ENCODE assay signal across 16 cellular contexts in the genomic region with DNA sequence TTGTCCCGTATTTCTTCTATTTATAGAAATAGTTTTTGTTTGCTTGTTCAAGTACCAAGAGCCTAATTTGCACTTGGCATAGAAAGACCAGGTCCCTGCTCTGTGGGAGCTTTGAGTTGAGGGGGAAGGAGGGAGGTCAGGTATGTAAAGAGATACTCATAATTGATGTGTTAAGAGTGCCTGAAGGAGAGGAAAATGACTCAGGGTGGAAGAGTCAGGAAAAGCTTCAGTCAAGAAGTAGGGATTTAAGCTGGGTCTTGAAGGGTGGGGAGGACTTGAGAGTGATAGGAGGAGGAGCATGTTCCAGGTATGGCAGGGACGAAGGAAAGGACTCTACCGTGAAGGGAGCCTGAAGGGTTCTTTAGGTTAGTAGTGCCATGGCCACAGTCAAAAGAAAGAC. TPM values are rescaled to one million over a fixed set of nuclear protein-coding genes. Genes with fewer than 3 reads are reported as not detected.
A peak's percentile ranks its signal among the peaks of the same experiment; 100 is the strongest.
DNase-seq lines count a peak whose midpoint lies in the region; ATAC-seq, FAIRE-seq and TF ChIP-seq lines count a peak whose summit lies in the region.
"Had no signal": no experiment of that assay in that cellular context is flagged by ENCODE, and none has a peak within 500 bp of the region (broad histone marks: within the 10 kb centered on the region; RNA-seq: fewer than 3 reads in every experiment).

No MANE protein-coding gene starts in this region.

- in situ Hi-C loops in ACHN (cut with HindIII; ENCODE audit: low pct_ligation_motif_present, low pct_unique_long_range_greater_than_20kb, low sequenced_read_pairs) = no loop called here

- peaks cover 11 to 38% (median 29%) of the 10 kb centered on the region in 4 donors for H3K4me1 Mint-ChIP-seq in CD4-positive, CD25-positive, alpha-beta regulatory T cell
- H3K4me1 Mint-ChIP-seq in WTC11 (no peaks in the 10 kb centered on the region), memory B cell (peaks cover 3% of the 10 kb centered on the region)

- FAIRE-seq in D721Med (lab: Jason Lieb, UNC) = no peak
- FAIRE-seq: GM12891 had no signal

- H3K4me1 ChIP-seq in CD4-positive, CD25-positive, alpha-beta regulatory T cell (ENCODE audit: control insufficient read depth, insufficient read depth, low read length, poor library complexity, severe bottlenecking) = peaks cover 10% of the 10 kb centered on the region

- H3K9me3 Mint-ChIP-seq in CD4-positive, CD25-positive, alpha-beta regulatory T cell = peaks cover 0 to 2% (median 0%) of the 10 kb centered on the region in 7 donors
- H3K9me3 Mint-ChIP-seq in WTC11 (no peaks in the 10 kb centered on the region), memory B cell (no peaks in the 10 kb centered on the region)
- H3K9me3 Mint-ChIP-seq: activated naive CD4-positive, alpha-beta T cell treated with anti-CD3 and anti-CD28 coated beads, Interleukin-2, amount 10 ng/mL, durations not matched to agents 7 days and 5 days; IgD-negative memory B cell; immature natural killer cell; stimulated activated naive CD8-positive, alpha-beta T cell treated with anti-CD3 and anti-CD28 coated beads, Interleukin-15, Interleukin-2, amounts not matched to agents 100 ng/mL and 50 ng/mL, for 24 hours had no signal

- no peaks in the 10 kb centered on the region for H3K27me3 ChIP-seq in CD4-positive, CD25-positive, alpha-beta regulatory T cell (ENCODE audit: control insufficient read depth, insufficient read depth, low read length)
- H3K27me3 ChIP-seq: BLaER1 treated with 17β-estradiol and CSF1 and Interleukin-3, amounts not matched to agents 10 nM and 100 nM had no signal

- H3K36me3 ChIP-seq in CD4-positive, CD25-positive, alpha-beta regulatory T cell (ENCODE audit: control insufficient read depth, insufficient read depth, low read length) = peaks cover 43% of the 10 kb centered on the region

- POLR2A ChIA-PET in WTC11 (lab: Charles Lee) = interaction anchor here (0.6 kb wide), 1 partner anchor 41 kb away, joined by 5 read pairs; no protein-coding TSS in a partner anchor

- ATAC-seq in CD4-positive, CD25-positive, alpha-beta regulatory T cell (ENCODE audit: low read depth in 2 of 2) = no peak
- ATAC-seq in WTC11 (no peak), memory B cell (ENCODE audit: low read depth) (no peak), HG03095 (IDR thresholded peaks at IDR 0.05; ENCODE audit: unreplicated experiment) (no peak)

- H3K9me3 ChIP-seq in CD4-positive, CD25-positive, alpha-beta regulatory T cell (ENCODE audit: control insufficient read depth in 2 of 2, low read length in 2 of 2) = no peaks in the 10 kb centered on the region
- H3K9me3 ChIP-seq: BLaER1 treated with 17β-estradiol and CSF1 and Interleukin-3, amounts not matched to agents 10 nM and 100 nM had no signal

- H3K4me3 ChIP-seq in CD4-positive, CD25-positive, alpha-beta regulatory T cell (ENCODE audit: low read depth, low read length) = no peak overlapping the region
- H3K4me3 ChIP-seq: BLaER1 treated with 17β-estradiol and CSF1 and Interleukin-3, amounts not matched to agents 10 nM and 100 nM had no signal

- H3K36me3 Mint-ChIP-seq in CD4-positive, CD25-positive, alpha-beta regulatory T cell = peaks cover 17% of the 10 kb centered on the region
- H3K36me3 Mint-ChIP-seq in WTC11 (peaks cover 53% of the 10 kb centered on the region), memory B cell (peaks cover 6% of the 10 kb centered on the region)

- peak overlapping the region; percentile 38 to 74 (median 70) for H3K27ac Mint-ChIP-seq in CD4-positive, CD25-positive, alpha-beta regulatory T cell
- H3K27ac Mint-ChIP-seq in WTC11 (peak overlapping the region; percentile 11), memory B cell (peak overlapping the region; percentile 35)
- H3K27ac Mint-ChIP-seq: activated naive CD4-positive, alpha-beta T cell treated with anti-CD3 and anti-CD28 coated beads, Interleukin-2, amount 10 ng/mL, durations not matched to agents 7 days and 5 days had no signal

- TF ChIP-seq CTCF in WTC11 (IDR thresholded peaks at IDR 0.05) (no peak), D721Med (IDR thresholded peaks at IDR 0.05; ENCODE audit: insufficient read depth, missing control alignments) (no peak)

- no peaks in the 10 kb centered on the region for H3K27me3 Mint-ChIP-seq in CD4-positive, CD25-positive, alpha-beta regulatory T cell
- H3K27me3 Mint-ChIP-seq in WTC11 (ENCODE audit: low read depth) = no peaks in the 10 kb centered on the region
- no peaks in the 10 kb centered on the region for H3K27me3 Mint-ChIP-seq in memory B cell
- H3K27me3 Mint-ChIP-seq: activated naive CD4-positive, alpha-beta T cell treated with anti-CD3 and anti-CD28 coated beads, Interleukin-2, amount 10 ng/mL, durations not matched to agents 7 days and 5 days; IgD-negative memory B cell; stimulated activated naive CD8-positive, alpha-beta T cell treated with anti-CD3 and anti-CD28 coated beads, Interleukin-15, Interleukin-2, amounts not matched to agents 100 ng/mL and 50 ng/mL, for 24 hours had no signal

- H3K27ac ChIP-seq in CD4-positive, CD25-positive, alpha-beta regulatory T cell (ENCODE audit: insufficient read depth, low read length, poor library complexity, severe bottlenecking) = no peak overlapping the region
- H3K27ac ChIP-seq: epithelial cell of prostate had no signal

- H3K4me3 Mint-ChIP-seq in CD4-positive, CD25-positive, alpha-beta regulatory T cell = no peak overlapping the region
- no peak overlapping the region for H3K4me3 Mint-ChIP-seq in WTC11
- no peak overlapping the region for H3K4me3 Mint-ChIP-seq in memory B cell
- H3K4me3 Mint-ChIP-seq: activated naive CD4-positive, alpha-beta T cell treated with anti-CD3 and anti-CD28 coated beads, Interleukin-2, amount 10 ng/mL, durations not matched to agents 7 days and 5 days; immature natural killer cell; stimulated activated naive CD8-positive, alpha-beta T cell treated with anti-CD3 and anti-CD28 coated beads, Interleukin-15, Interleukin-2, amounts not matched to agents 100 ng/mL and 50 ng/mL, for 24 hours had no signal

- DNase-seq in CD4-positive, CD25-positive, alpha-beta regulatory T cell = no peak
- DNase-seq in DMS79 (lab: John Stamatoyannopoulos, UW) (peak; percentile 81), WTC11 (ENCODE audit: low spot score) (no peak), memory B cell (ENCODE audit: low spot score in 2 of 2) (no peak), D721Med (ENCODE audit: insufficient read length, low spot score) (no peak), ACHN (no peak)
- DNase-seq: activated naive CD4-positive, alpha-beta T cell treated with anti-CD3 and anti-CD28 coated beads, Interleukin-2, amount 10 ng/mL, durations not matched to agents 7 days and 5 days; cerebellar nuclear complex; immature natural killer cell; NCI-H226 had no signal

- CTCF ChIA-PET in WTC11 (lab: Charles Lee) = no interaction called here

TF ChIP-seq in WTC11, 78 proteins besides CTCF, POLR2A, EP300 and RAD21 (continues in another document):
- TF ChIP-seq, protein P1, sequence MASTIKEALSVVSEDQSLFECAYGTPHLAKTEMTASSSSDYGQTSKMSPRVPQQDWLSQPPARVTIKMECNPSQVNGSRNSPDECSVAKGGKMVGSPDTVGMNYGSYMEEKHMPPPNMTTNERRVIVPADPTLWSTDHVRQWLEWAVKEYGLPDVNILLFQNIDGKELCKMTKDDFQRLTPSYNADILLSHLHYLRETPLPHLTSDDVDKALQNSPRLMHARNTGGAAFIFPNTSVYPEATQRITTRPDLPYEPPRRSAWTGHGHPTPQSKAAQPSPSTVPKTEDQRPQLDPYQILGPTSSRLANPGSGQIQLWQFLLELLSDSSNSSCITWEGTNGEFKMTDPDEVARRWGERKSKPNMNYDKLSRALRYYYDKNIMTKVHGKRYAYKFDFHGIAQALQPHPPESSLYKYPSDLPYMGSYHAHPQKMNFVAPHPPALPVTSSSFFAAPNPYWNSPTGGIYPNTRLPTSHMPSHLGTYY (CRISPR knock-in tag; IDR thresholded peaks at IDR 0.05) = no peak
- TF ChIP-seq ZNF396 (CRISPR knock-in tag; IDR thresholded peaks at IDR 0.05; ENCODE audit: borderline replicate concordance) (no peak), PREB (CRISPR knock-in tag; IDR thresholded peaks at IDR 0.05; ENCODE audit: borderline replicate concordance) (no peak)

RNA-seq across cellular contexts. Expression of gene RBX1, which starts 9.0 kb away (rescaled TPM):
- total RNA-seq in CD4-positive, CD25-positive, alpha-beta regulatory T cell = 40.8 TPM
- polyA plus RNA-seq in CD4-positive, CD25-positive, alpha-beta regulatory T cell = 100 to 1,000 TPM; 201 to 264 (median 223) TPM
- 68.2 to 70.8 TPM (median 70.3 TPM) in 3 replicates for total RNA-seq in WTC11 (2021)

Comparison
In these comparisons a context has a peak if more than half of its experiments do, and no peak if none do; other contexts are left out.
1. H3K27ac Mint-ChIP-seq: peak in every context shown above with its lines; median percentile 70 in CD4-positive, CD25-positive, alpha-beta regulatory T cell; 35 in memory B cell; 11 in WTC11.